Comparison of ENCODE assay signal across 1 cellular context in the genomic region with DNA sequence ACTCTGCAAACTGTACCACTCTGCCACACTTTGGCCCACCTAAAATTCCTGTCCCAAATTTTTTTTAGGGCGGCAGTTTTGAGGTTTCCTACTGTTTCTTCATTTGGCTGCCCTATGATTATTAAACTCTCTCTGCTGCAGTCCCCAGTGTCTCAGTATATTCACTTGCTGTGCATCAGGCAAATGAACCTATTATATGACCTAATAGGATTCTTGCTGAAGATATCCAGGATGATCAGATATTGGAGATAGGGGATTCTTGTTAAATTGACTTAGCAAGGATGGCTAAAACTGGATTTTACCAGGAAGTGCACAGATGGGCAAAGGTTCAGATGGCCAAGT.
TF ChIP-seq lines count a peak whose summit lies in the region.

No MANE protein-coding gene starts in this region.

TF ChIP-seq in GM12891, 5 proteins besides CTCF, POLR2A, EP300 and RAD21:
- TF ChIP-seq TAF1 (IDR thresholded peaks at IDR 0.05; ENCODE audit: low read depth, low read length) (no peak), POU2F2 (IDR thresholded peaks at IDR 0.05; ENCODE audit: low read depth, low read length) (no peak), POLR2AphosphoS5 (IDR thresholded peaks at IDR 0.05; ENCODE audit: low read depth, low read length) (no peak), PAX5 (IDR thresholded peaks at IDR 0.05; ENCODE audit: insufficient read depth, low read length, severe bottlenecking) (no peak), SPI1 (IDR thresholded peaks at IDR 0.05; ENCODE audit: low read depth, low read length) (no peak)
